16 cellular contexts compared by ENCODE assay signal in genomic region chr5:150117945-150118560, GRCh38. TPM values are rescaled to one million over a fixed set of nuclear protein-coding genes. Genes with fewer than 3 reads are reported as not detected.
DNase-seq lines count a peak whose midpoint lies in the region; ATAC-seq and TF ChIP-seq lines count a peak whose summit lies in the region.
"Had no signal": no experiment of that assay in that cellular context is flagged by ENCODE, and none has a peak within 500 bp of the region (broad histone marks: within the 10 kb centered on the region; RNA-seq: fewer than 3 reads in every experiment).

No MANE protein-coding gene starts in this region.

- H3K36me3 ChIP-seq in adipocyte (ENCODE audit: control insufficient read depth, insufficient read depth, low read length, severe bottlenecking) = peaks cover 91% of the 10 kb centered on the region

- H3K4me3 ChIP-seq in adipocyte (ENCODE audit: low read length) (no peak overlapping the region), coronary artery (no peak overlapping the region)
- H3K4me3 ChIP-seq: BLaER1 treated with 17β-estradiol and CSF1 and Interleukin-3, amounts not matched to agents 10 nM and 100 nM had no signal

- ATAC-seq in activated CD4-positive, CD25-positive, alpha-beta regulatory T cell treated with anti-CD3 and anti-CD28 coated beads, Interleukin-2, amount 50 U/mL, for 24 hours = no peak

- H3K4me1 ChIP-seq in adipocyte (ENCODE audit: control insufficient read depth, insufficient read depth, low read length) = peaks cover 38% of the 10 kb centered on the region

- peak; percentile 17 for DNase-seq in activated CD4-positive, CD25-positive, alpha-beta regulatory T cell treated with anti-CD3 and anti-CD28 coated beads, Interleukin-2, amount 50 U/mL, for 72 hours
- DNase-seq in adipocyte (ENCODE audit: low read depth) = no peak
- peak; percentile 45 for DNase-seq in islet precursor cell
- peak; percentile 67 for DNase-seq in posterior vena cava (ENCODE audit: low spot score)
- no peak for DNase-seq in NOMO-1 treated with dmso at 0.1 percent for 144 hours (lab: John Stamatoyannopoulos, UW; ENCODE audit: unreplicated experiment)
- DNase-seq in coronary artery (ENCODE audit: low spot score) = no peak
- DNase-seq in NCI-H510A treated with DMSO at 0.1 percent for 48 hours (lab: John Stamatoyannopoulos, UW) = no peak
- DNase-seq: EL, NCI-H1930, NCI-H2171, NCI-H446 treated with DMSO at 0.1 percent for 48 hours had no signal

- peak overlapping the region; percentile 19 for H3K9ac ChIP-seq in adipocyte (ENCODE audit: low read length)
- H3K9ac ChIP-seq: BLaER1 treated with 17β-estradiol and CSF1 and Interleukin-3, amounts not matched to agents 10 nM and 100 nM had no signal

- no peak for TF ChIP-seq CTCF in coronary artery (IDR thresholded peaks at IDR 0.05)

- peak overlapping the region in 1 of 2 donors; percentile 43 for H3K27ac ChIP-seq in coronary artery
- H3K27ac ChIP-seq: 22Rv1 had no signal

- intact Hi-C loops in posterior vena cava (cut with DNase I) = no loop called here

- H3K27me3 ChIP-seq in adipocyte (replicated peaks; ENCODE audit: control insufficient read depth, insufficient read depth, low read length) = no peaks in the 10 kb centered on the region
- H3K27me3 ChIP-seq: BLaER1 treated with 17β-estradiol and CSF1 and Interleukin-3, amounts not matched to agents 10 nM and 100 nM had no signal

- no peaks in the 10 kb centered on the region for H3K9me3 ChIP-seq in adipocyte (ENCODE audit: control insufficient read depth, low read length)
- H3K9me3 ChIP-seq: BLaER1 treated with 17β-estradiol and CSF1 and Interleukin-3, amounts not matched to agents 10 nM and 100 nM had no signal

RNA-seq across cellular contexts. Expression of gene CSF1R, which starts 31.7 kb away (rescaled TPM):
- 10 to 100 TPM; 30.8 to 55.1 TPM for total RNA-seq in posterior vena cava

RNA-seq across cellular contexts. Expression of gene PDGFRB, which starts 37.6 kb away (rescaled TPM):
- 100 to 1,000 TPM; 251 to 394 TPM for total RNA-seq in posterior vena cava

RNA-seq across cellular contexts. Expression of gene CDX1, which starts 48.5 kb away (rescaled TPM):
- total RNA-seq in posterior vena cava = under 1 TPM in 1 of 2 donors, not detected in 1; 0.28 TPM
- total RNA-seq: HT1080, LHCN-M2 had no signal

Comparison
In these comparisons a context has a peak if more than half of its experiments do, and no peak if none do; other contexts are left out.
1. DNase-seq: peak in activated CD4-positive, CD25-positive, alpha-beta regulatory T cell treated with anti-CD3 and anti-CD28 coated beads, Interleukin-2, amount 50 U/mL, for 72 hours (single experiment), islet precursor cell (single experiment) and posterior vena cava (single experiment); none in adipocyte (single experiment), NOMO-1 treated with dmso at 0.1 percent for 144 hours (single experiment), coronary artery (single experiment) and NCI-H510A treated with DMSO at 0.1 percent for 48 hours (single experiment).